1 cellular context compared by ENCODE assay signal in the genomic region with DNA sequence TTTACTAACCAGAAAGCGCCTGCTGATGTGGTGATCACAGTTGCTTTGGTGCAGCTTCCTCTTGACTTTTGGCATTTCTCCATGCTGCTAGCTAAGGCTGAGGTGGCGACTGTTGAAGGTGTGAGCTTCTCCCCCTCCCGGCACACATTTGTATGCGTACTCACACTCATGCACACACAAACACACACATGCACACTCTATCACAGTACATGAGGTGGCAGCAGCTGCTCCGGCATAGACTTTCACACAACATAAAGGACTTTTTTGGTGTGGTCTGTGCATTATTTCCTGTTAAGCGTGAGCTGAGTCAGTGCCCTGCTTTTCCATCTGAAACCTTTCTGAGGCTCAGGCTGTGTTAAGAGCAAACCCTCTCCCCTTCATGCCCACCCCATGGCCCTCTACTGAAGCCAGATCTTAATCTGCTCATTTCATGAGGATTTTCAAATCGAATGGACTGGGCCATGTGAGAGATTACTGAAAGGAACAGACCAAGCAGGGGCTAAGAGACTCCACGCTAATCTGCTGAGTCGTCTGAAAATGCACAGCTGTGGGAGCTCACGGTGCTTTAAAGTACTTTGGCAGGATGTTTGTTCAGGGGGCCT.
TF ChIP-seq lines count a peak whose summit lies in the region.

No MANE protein-coding gene starts in this region.

TF ChIP-seq in A549, 52 proteins besides CTCF, POLR2A, EP300 and RAD21:
- TF ChIP-seq MAFK (IDR thresholded peaks at IDR 0.05; ENCODE audit: partially characterized antibody), result peak; percentile 47
